18 cellular contexts compared by ENCODE assay signal in the genomic region with DNA sequence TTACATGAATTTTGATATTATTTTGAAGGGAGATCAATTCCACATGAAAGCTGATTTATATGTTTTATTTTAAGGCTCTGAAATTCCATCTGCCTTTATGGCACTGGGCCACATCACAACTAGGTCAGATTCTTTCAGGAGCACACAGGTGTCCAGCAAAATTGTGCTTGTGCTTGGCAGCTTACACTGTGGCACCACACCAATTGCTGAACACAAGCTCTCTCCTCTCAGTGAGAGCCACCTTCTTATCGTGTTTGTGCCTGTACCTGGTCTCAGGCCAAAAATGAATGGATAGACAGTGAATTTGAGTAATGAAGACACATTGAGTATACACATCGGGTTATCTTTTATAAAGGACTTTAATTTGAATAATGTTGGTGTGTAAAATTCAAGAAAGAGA.
"Had no signal": no experiment of that assay in that cellular context is flagged by ENCODE, and none has a peak within 500 bp of the region (broad histone marks: within the 10 kb centered on the region; RNA-seq: fewer than 3 reads in every experiment).

No MANE protein-coding gene starts in this region.

- H3K4me3 ChIP-seq: cardiac muscle cell, prostate gland, thoracic aorta, upper lobe of left lung had no signal

- H3K9me3 ChIP-seq: prostate gland, thoracic aorta, upper lobe of left lung had no signal

- ATAC-seq: activated CD8-positive, alpha-beta T cell treated with anti-CD3 and anti-CD28 coated beads, Interleukin-2, amount 10 ng/mL, durations not matched to agents 7 days and 5 days; activated naive CD8-positive, alpha-beta T cell treated with anti-CD3 and anti-CD28 coated beads, Interleukin-2, amount 50 U/mL, for 24 hours; natural killer cell had no signal

- DNase-seq: activated CD4-positive, alpha-beta T cell treated with anti-CD3 and anti-CD28 coated beads, Interleukin-2, amount 10 ng/mL, durations not matched to agents 7 days and 5 days; activated CD4-positive, CD25-positive, alpha-beta regulatory T cell treated with anti-CD3 and anti-CD28 coated beads, Interleukin-2, amount 50 U/mL, for 72 hours; activated CD8-positive, alpha-beta T cell treated with anti-CD3 and anti-CD28 coated beads, Interleukin-2, amount 10 ng/mL, durations not matched to agents 7 days and 5 days; activated gamma-delta T cell; activated naive CD4-positive, alpha-beta T cell treated with anti-CD3 and anti-CD28 coated beads, Interleukin-2, amount 50 U/mL, for 16 hours; activated naive CD8-positive, alpha-beta T cell treated with anti-CD3 and anti-CD28 coated beads, Interleukin-2, amount 50 U/mL, for 24 hours; effector memory CD4-positive, alpha-beta T cell; foreskin melanocyte; hippocampal formation; kidney glomerular epithelial cell; midbrain; natural killer cell; stimulated activated CD4-positive, alpha-beta T cell treated with anti-CD3 and anti-CD28 coated beads, Interleukin-4, amount 100 ng/mL, for 24 hours; stimulated activated naive CD4-positive, alpha-beta T cell treated with Interleukin-2 at 50 U/mL for 16 hours; upper lobe of left lung had no signal

- H3K4me1 ChIP-seq: prostate gland, upper lobe of left lung had no signal

- H3K27ac ChIP-seq: cardiac muscle cell, prostate gland, thoracic aorta, upper lobe of left lung had no signal

- H3K27me3 ChIP-seq: cardiac muscle cell, upper lobe of left lung had no signal

- H3K36me3 ChIP-seq: cardiac muscle cell, prostate gland, thoracic aorta, upper lobe of left lung had no signal
